ENCODE assay signal across 8 cellular contexts in the genomic region with DNA sequence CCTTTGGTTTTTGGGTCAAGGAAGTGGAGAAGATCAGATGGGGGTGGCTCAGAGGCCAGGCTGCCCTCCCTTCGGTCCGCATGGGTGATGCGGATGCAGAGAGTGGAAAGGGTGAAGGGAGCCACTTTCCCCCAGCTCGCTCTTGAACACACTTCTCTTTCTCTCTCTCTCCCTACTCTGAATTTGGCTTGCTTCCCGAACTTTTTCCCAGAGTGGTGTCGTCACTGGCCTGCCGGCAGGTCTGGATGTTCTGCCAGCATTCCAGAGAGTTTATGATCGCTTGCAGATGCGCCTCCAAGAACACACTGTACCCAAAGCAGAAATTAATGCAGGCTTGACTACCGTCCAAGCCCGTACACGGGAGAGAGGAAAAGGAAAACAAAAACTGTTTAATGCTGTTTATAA.
DNase-seq lines count a peak whose midpoint lies in the region; ATAC-seq and TF ChIP-seq lines count a peak whose summit lies in the region.

No MANE protein-coding gene starts in this region.

- TF ChIP-seq CTCF in HFF-Myc (IDR thresholded peaks at IDR 0.05; ENCODE audit: low read depth, low read length, missing control alignments) (no peak), fibroblast of pulmonary artery (IDR thresholded peaks at IDR 0.05; ENCODE audit: low read length, missing control alignments) (no peak)

- DNase-seq in HFF-Myc (ENCODE audit: extremely low read depth, low read depth), result peak; percentile 95
- peak; percentile 73 to 80 for DNase-seq in SHP77 (lab: John Stamatoyannopoulos, UW)
- peak; percentile 100 for DNase-seq in fibroblast of pulmonary artery (ENCODE audit: low read depth)
- DNase-seq in nucleus accumbens (lab: John Stamatoyannopoulos, UW), result peak; percentile 27 to 93 (median 85)

- ATAC-seq in HG02571 (IDR thresholded peaks at IDR 0.05; ENCODE audit: unreplicated experiment) (no peak), GM18502 (IDR thresholded peaks at IDR 0.05; ENCODE audit: poor library complexity, unreplicated experiment) (no peak), GM19351 (IDR thresholded peaks at IDR 0.05; ENCODE audit: unreplicated experiment) (no peak), HG03039 (IDR thresholded peaks at IDR 0.05; ENCODE audit: unreplicated experiment) (no peak)

- H3K4me3 ChIP-seq in HFF-Myc (replicated peaks; ENCODE audit: low read depth, low read length) (no peak overlapping the region), fibroblast of pulmonary artery (replicated peaks; ENCODE audit: low read depth, low read length) (no peak overlapping the region)
